ENCODE assay signal across 28 cellular contexts in the genomic region with DNA sequence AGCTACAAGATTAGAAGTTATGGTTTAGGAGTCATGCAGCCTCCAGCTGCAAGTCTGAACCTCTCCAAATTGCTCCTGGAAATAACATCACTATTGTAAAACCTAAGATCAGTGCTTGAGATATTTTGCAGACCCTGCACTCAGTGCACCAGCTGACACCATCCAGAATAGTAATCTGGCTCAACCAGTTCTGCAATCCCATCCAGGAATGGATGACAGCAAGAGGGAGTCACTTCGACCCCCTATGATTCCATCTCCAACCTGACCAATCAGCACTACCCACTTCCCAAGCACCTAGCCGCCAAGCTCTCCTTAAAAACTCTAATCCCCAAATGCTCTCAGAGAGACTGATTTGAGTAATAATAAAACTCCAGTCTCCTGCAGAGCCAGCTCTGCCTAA. TPM values are rescaled to one million over a fixed set of nuclear protein-coding genes. Genes with fewer than 3 reads are reported as not detected.
"Had no signal": no experiment of that assay in that cellular context is flagged by ENCODE, and none has a peak within 500 bp of the region (broad histone marks: within the 10 kb centered on the region; RNA-seq: fewer than 3 reads in every experiment).

No MANE protein-coding gene starts in this region.

- H3K27me3 ChIP-seq: ascending aorta, body of pancreas had no signal

- H3K27ac Mint-ChIP-seq: activated CD8-positive, alpha-beta T cell treated with anti-CD3 and anti-CD28 coated beads for 36 hours; activated naive CD4-positive, alpha-beta T cell treated with anti-CD3 and anti-CD28 coated beads, Interleukin-2, amount 50 U/mL, for 24 hours; activated naive CD8-positive, alpha-beta T cell treated with anti-CD3 and anti-CD28 coated beads, Interleukin-2, amount 50 U/mL, for 24 hours; T-cell had no signal

- H3K27ac ChIP-seq: ascending aorta, body of pancreas, SK-N-MC had no signal

- H3K36me3 ChIP-seq: ascending aorta had no signal

- H3K4me3 ChIP-seq: ascending aorta, body of pancreas, SK-N-MC had no signal

- H3K9me3 ChIP-seq: ascending aorta, body of pancreas had no signal

- H3K36me3 Mint-ChIP-seq: activated naive CD4-positive, alpha-beta T cell treated with anti-CD3 and anti-CD28 coated beads, Interleukin-2, amount 50 U/mL, for 24 hours; T-cell had no signal

- DNase-seq: activated CD4-positive, CD25-positive, alpha-beta regulatory T cell; activated CD8-positive, alpha-beta memory T cell treated with anti-CD3 and anti-CD28 coated beads, Interleukin-2, amount 50 U/mL, for 48 hours; activated CD8-positive, alpha-beta T cell treated with anti-CD3 and anti-CD28 coated beads for 36 hours; activated naive CD4-positive, alpha-beta T cell; activated naive CD8-positive, alpha-beta T cell treated with anti-CD3 and anti-CD28 coated beads, Interleukin-2, amount 50 U/mL, for 24 hours; activated T-cell treated with anti-CD3 and anti-CD28 coated beads, Interleukin-2, amount 50 U/mL, for 1 hour; amniotic stem cell; body of pancreas; central memory CD4-positive, alpha-beta T cell; Karpas-422; NCI-H1105 treated with DMSO at 0.1 percent for 48 hours; NCI-H1436 treated with DMSO at 0.1 percent for 48 hours; NCI-H1930; NCI-H345; NCI-H510A; NCI-H526 treated with DMSO at 0.1 percent for 48 hours; NCI-H82; OCI-M1; RPMI8226; T-cell; T-helper 2 cell; T1000 had no signal

- ATAC-seq: activated CD8-positive, alpha-beta T cell treated with anti-CD3 and anti-CD28 coated beads for 36 hours; body of pancreas; Panc1; Right ventricle myocardium inferior; T-cell had no signal

- H3K4me1 ChIP-seq: ascending aorta, body of pancreas had no signal

- H3K9me3 Mint-ChIP-seq: activated naive CD4-positive, alpha-beta T cell treated with anti-CD3 and anti-CD28 coated beads, Interleukin-2, amount 50 U/mL, for 24 hours; activated naive CD8-positive, alpha-beta T cell treated with anti-CD3 and anti-CD28 coated beads, Interleukin-2, amount 50 U/mL, for 24 hours; T-cell had no signal

- H3K4me3 Mint-ChIP-seq: activated CD8-positive, alpha-beta T cell treated with anti-CD3 and anti-CD28 coated beads for 36 hours; activated naive CD4-positive, alpha-beta T cell treated with anti-CD3 and anti-CD28 coated beads, Interleukin-2, amount 50 U/mL, for 24 hours; activated naive CD8-positive, alpha-beta T cell treated with anti-CD3 and anti-CD28 coated beads, Interleukin-2, amount 50 U/mL, for 24 hours; T-cell had no signal

- H3K4me1 Mint-ChIP-seq: activated naive CD4-positive, alpha-beta T cell treated with anti-CD3 and anti-CD28 coated beads, Interleukin-2, amount 50 U/mL, for 24 hours; T-cell had no signal

RNA-seq across cellular contexts. Expression of gene NR4A3, which starts 37.9 kb away (rescaled TPM):
- total RNA-seq: bronchial epithelial cell had no signal
